14 cellular contexts compared by ENCODE assay signal in genomic region chr3:37129871-37130270, GRCh38. TPM values are rescaled to one million over a fixed set of nuclear protein-coding genes. Genes with fewer than 3 reads are reported as not detected.
DNase-seq lines count a peak whose midpoint lies in the region; ATAC-seq, FAIRE-seq and TF ChIP-seq lines count a peak whose summit lies in the region.
"Had no signal": no experiment of that assay in that cellular context is flagged by ENCODE, and none has a peak within 500 bp of the region (broad histone marks: within the 10 kb centered on the region; RNA-seq: fewer than 3 reads in every experiment).

No MANE protein-coding gene starts in this region.

- no peak overlapping the region for H2AFZ ChIP-seq in ACC112 (ENCODE audit: low read length, unreplicated experiment)

- TF ChIP-seq CTCF in bronchial epithelial cell (IDR thresholded peaks at IDR 0.05; ENCODE audit: insufficient read depth, low read length, severe bottlenecking): no peak
- TF ChIP-seq CTCF in D721Med (IDR thresholded peaks at IDR 0.05; ENCODE audit: insufficient read depth, missing control alignments): no peak

- peak overlapping the region; percentile 23; the same call in 1 of the 2 replicates for H3K27ac ChIP-seq in ACC112 (ENCODE audit: low read depth, low read length)
- H3K27ac ChIP-seq: coronary artery, SJCRH30 had no signal

- ATAC-seq in GM18907 (IDR thresholded peaks at IDR 0.05; ENCODE audit: unreplicated experiment) (peak; percentile 60), HG03354 (IDR thresholded peaks at IDR 0.05; ENCODE audit: poor library complexity, severe bottlenecking, unreplicated experiment) (peak; percentile 62), HG03521 (IDR thresholded peaks at IDR 0.05; ENCODE audit: unreplicated experiment) (no peak)

- FAIRE-seq in bronchial epithelial cell (lab: Jason Lieb, UNC) (no peak), D721Med (lab: Jason Lieb, UNC) (no peak)

- H3K4me3 ChIP-seq in ACC112 (ENCODE audit: low read depth, low read length) (no peak overlapping the region), bronchial epithelial cell (ENCODE audit: low read depth, low read length) (no peak overlapping the region)
- H3K4me3 ChIP-seq: coronary artery, SJCRH30 had no signal

- peaks cover 33% of the 10 kb centered on the region for H3K4me1 ChIP-seq in ACC112 (ENCODE audit: control insufficient read depth, insufficient read depth, low read length, unreplicated experiment)
- H3K4me1 ChIP-seq: SJCRH30 had no signal

- H3K36me3 ChIP-seq in ACC112 (ENCODE audit: insufficient read depth, low read length): no peaks in the 10 kb centered on the region
- H3K36me3 ChIP-seq in bronchial epithelial cell (ENCODE audit: control insufficient read depth, insufficient read depth, low read length): peaks cover 1% of the 10 kb centered on the region
- H3K36me3 ChIP-seq: SJCRH30 had no signal

- peaks cover 8% of the 10 kb centered on the region for H3K79me2 ChIP-seq in ACC112 (ENCODE audit: control insufficient read depth, insufficient read depth, low read length, unreplicated experiment)

- DNase-seq in bronchial epithelial cell (ENCODE audit: low read depth) (peak; percentile 93), D721Med (ENCODE audit: insufficient read length, low spot score) (no peak), NCI-H446 (lab: John Stamatoyannopoulos, UW) (no peak), T-helper 9 cell (no peak)
- DNase-seq: Karpas-422, NCI-H524 treated with DMSO at 0.1 percent for 48 hours, posterior cingulate gyrus, SJCRH30, substantia nigra had no signal

- no peaks in the 10 kb centered on the region for H3K27me3 ChIP-seq in ACC112 (ENCODE audit: insufficient read depth, low read length)
- H3K27me3 ChIP-seq in bronchial epithelial cell (ENCODE audit: control insufficient read depth, insufficient read depth, low read length): no peaks in the 10 kb centered on the region
- H3K27me3 ChIP-seq: SJCRH30 had no signal

RNA-seq across cellular contexts. Expression of gene LRRFIP2, which starts 44.5 kb away (rescaled TPM):
- 67.7 and 113 TPM in 2 replicates for total RNA-seq in bronchial epithelial cell
